ENCODE assay signal across 8 cellular contexts in the genomic region with DNA sequence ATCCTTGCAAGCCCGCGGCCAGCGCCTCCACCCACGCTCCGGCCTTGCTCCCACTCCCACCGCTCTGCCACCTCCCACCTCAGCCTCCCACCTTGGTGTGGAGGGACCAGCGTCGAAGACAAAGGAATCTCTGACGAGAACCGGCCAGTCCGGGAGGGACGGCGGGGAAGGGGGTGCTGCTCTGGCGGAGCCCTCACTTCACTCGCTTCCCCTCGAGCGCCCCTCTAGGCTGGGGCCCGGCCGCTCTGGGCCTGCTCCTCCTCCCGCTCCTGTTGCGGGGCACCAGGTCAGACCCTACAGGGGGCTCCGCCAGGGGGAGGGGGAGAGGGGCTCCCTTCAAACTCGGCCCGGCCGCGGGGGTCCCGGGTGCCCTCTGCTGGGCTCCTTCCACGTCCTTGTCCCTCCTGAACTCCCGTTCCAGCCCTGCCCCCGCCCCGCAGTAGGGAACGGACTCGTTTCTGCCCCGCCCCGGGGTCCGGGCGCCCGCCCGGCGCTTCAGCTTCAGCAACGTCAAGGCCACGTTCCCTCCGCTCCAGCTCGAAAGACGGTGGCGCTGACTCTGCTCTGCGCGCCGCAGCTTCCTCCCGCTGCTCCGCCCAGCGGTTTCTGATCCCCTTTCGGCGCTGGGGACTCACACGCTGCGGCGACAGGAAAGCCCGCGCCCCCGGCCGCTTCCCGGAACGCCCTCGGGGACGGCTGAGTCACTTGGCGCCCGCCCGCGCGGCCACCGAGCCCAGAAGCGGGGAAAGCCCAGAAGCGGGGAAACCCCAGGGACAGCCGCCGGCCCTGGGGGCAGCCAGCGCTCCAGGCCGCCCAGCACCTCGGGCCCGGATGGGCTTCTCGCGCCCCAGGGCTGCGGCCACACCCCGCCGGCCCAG. TPM values are rescaled to one million over a fixed set of nuclear protein-coding genes. Genes with fewer than 3 reads are reported as not detected.
DNase-seq lines count a peak whose midpoint lies in the region; ATAC-seq and TF ChIP-seq lines count a peak whose summit lies in the region.

No MANE protein-coding gene starts in this region.

- 4% methylated on average over 84 of the region's 84 CpGs for WGBS in liver

- intact Hi-C loops in activated CD4-positive, alpha-beta T cell treated with anti-CD3 and anti-CD28 coated beads, Interleukin-2, amount 10 ng/mL, durations not matched to agents 24 days and 14 days (cut with micrococcal nuclease): loop anchor here (1.0 to 10.0 kb wide), 12 partner anchors 12 to 772 kb away; a partner anchor contains a TSS

- peaks cover 38% of the 10 kb centered on the region for H3K4me1 Mint-ChIP-seq in activated CD4-positive, alpha-beta T cell treated with anti-CD3 and anti-CD28 coated beads, Interleukin-2, amount 10 ng/mL, durations not matched to agents 24 days and 14 days

- H3K36me3 Mint-ChIP-seq in activated CD4-positive, alpha-beta T cell treated with anti-CD3 and anti-CD28 coated beads, Interleukin-2, amount 10 ng/mL, durations not matched to agents 24 days and 14 days (ENCODE audit: low read depth): peaks cover 11% of the 10 kb centered on the region

- peak overlapping the region in 1 of 2 donors; percentile 35 for H3K9ac ChIP-seq in liver (ENCODE audit: low read depth in 1 of 2, low read length in 2 of 2)

- TF ChIP-seq CTCF in BJ (IDR thresholded peaks at IDR 0.05; ENCODE audit: insufficient read depth, low read depth, low read length): 0 out of 2 replicates have a peak, but pooled peaks have one; percentile 18
- no peak for TF ChIP-seq CTCF in liver (IDR thresholded peaks at IDR 0.05; ENCODE audit: low read depth, low read length, missing input control)

- peak; percentile 87 for TF ChIP-seq POLR2A in GM19193 (IDR thresholded peaks at IDR 0.05; ENCODE audit: extremely low read depth, insufficient read depth, insufficient read length)

- H3K27me3 ChIP-seq in BJ (ENCODE audit: control insufficient read depth, insufficient read depth, low read length) (no peaks in the 10 kb centered on the region), liver (ENCODE audit: control insufficient read depth in 4 of 4, insufficient read depth in 4 of 4, low read length in 3 of 4) (no peaks in the 10 kb centered on the region)

- ATAC-seq in HG03378 (IDR thresholded peaks at IDR 0.05; ENCODE audit: unreplicated experiment): peak; percentile 76

- peak overlapping the region; percentile 71 to 82 for H3K27ac ChIP-seq in liver (ENCODE audit: low read depth in 1 of 2, low read length in 2 of 2)

- H3K4me3 ChIP-seq in BJ (ENCODE audit: low read depth, low read length) (peak overlapping the region; percentile 51), liver (ENCODE audit: low read depth in 1 of 3, low read length in 3 of 3) (peak overlapping the region; percentile 53 to 64 (median 55))

- H3K27ac Mint-ChIP-seq in activated CD4-positive, alpha-beta T cell treated with anti-CD3 and anti-CD28 coated beads, Interleukin-2, amount 10 ng/mL, durations not matched to agents 24 days and 14 days: peak overlapping the region; percentile 93

- peaks cover 6% of the 10 kb centered on the region for H3K9me3 Mint-ChIP-seq in activated CD4-positive, alpha-beta T cell treated with anti-CD3 and anti-CD28 coated beads, Interleukin-2, amount 10 ng/mL, durations not matched to agents 24 days and 14 days

- peaks cover 24% of the 10 kb centered on the region for H3K27me3 Mint-ChIP-seq in activated CD4-positive, alpha-beta T cell treated with anti-CD3 and anti-CD28 coated beads, Interleukin-2, amount 10 ng/mL, durations not matched to agents 24 days and 14 days

- CTCF ChIA-PET in BJ (lab: Yijun Ruan, JAX): interaction anchor here (0.6 to 2.3 kb wide), 5 partner anchors 23 to 1206 kb away, joined by 3 to 5 read pairs (median 3); no protein-coding TSS in a partner anchor

- peak overlapping the region; percentile 82 for H3K4me3 Mint-ChIP-seq in activated CD4-positive, alpha-beta T cell treated with anti-CD3 and anti-CD28 coated beads, Interleukin-2, amount 10 ng/mL, durations not matched to agents 24 days and 14 days

- H3K9me3 ChIP-seq in liver (ENCODE audit: control insufficient read depth in 4 of 4, low read length in 3 of 4): no peaks in the 10 kb centered on the region

- H3K4me1 ChIP-seq in liver (ENCODE audit: control insufficient read depth in 4 of 4, insufficient read depth in 4 of 4, low read length in 3 of 4): peaks cover 0 to 8% (median 0%) of the 10 kb centered on the region in 4 donors

- DNase-seq in BJ (ENCODE audit: low read depth) (peak; percentile 37), NCI-H526 (lab: John Stamatoyannopoulos, UW) (peak; percentile 26 to 71), dedifferentiated amniotic fluid mesenchymal stem cell (ENCODE audit: extremely low spot score) (peak; percentile 44)
- DNase-seq in activated CD4-positive, alpha-beta T cell treated with anti-CD3 and anti-CD28 coated beads, Interleukin-2, amount 10 ng/mL, durations not matched to agents 24 days and 14 days: peak; percentile 97
- DNase-seq in stimulated activated CD4-positive, alpha-beta T cell treated with anti-CD3 and anti-CD28 coated beads, Interleukin-4, amount 100 ng/mL, for 24 hours: peak; percentile 96

- POLR2A ChIA-PET in BJ (lab: Charles Lee): no interaction called here

- H3K36me3 ChIP-seq in BJ (ENCODE audit: control insufficient read depth, insufficient read depth, low read length) (no peaks in the 10 kb centered on the region), liver (ENCODE audit: control insufficient read depth in 4 of 4, insufficient read depth in 3 of 4, low read depth in 1 of 4, low read length in 3 of 4) (no peaks in the 10 kb centered on the region)

- peak; percentile 12 to 34 for TF ChIP-seq RAD21 in liver (IDR thresholded peaks at IDR 0.05)

TF ChIP-seq in liver, 16 proteins besides CTCF, POLR2A, EP300 and RAD21 (continues in another document):
- TF ChIP-seq FOXA2 (IDR thresholded peaks at IDR 0.05) (no peak), HNF4A (conservative IDR thresholded peaks at IDR 0.05) (no peak), EGR1 (IDR thresholded peaks at IDR 0.05; ENCODE audit: low read depth in 2 of 2) (peak in 1 of 2 donors; percentile 23), SP1 (IDR thresholded peaks at IDR 0.05) (peak; percentile 43), TAF1 (conservative IDR thresholded peaks at IDR 0.05) (no peak), HNF4G (IDR thresholded peaks at IDR 0.05) (no peak), GABPA (IDR thresholded peaks at IDR 0.05 in 1 of 2, conservative IDR thresholded peaks at IDR 0.05 in 1 of 2) (no peak), RXRA (IDR thresholded peaks at IDR 0.05) (peak in 1 of 2 donors; percentile 19), NR2F2 (IDR thresholded peaks at IDR 0.05) (no peak), JUND (IDR thresholded peaks at IDR 0.05) (no peak)
- TF ChIP-seq, protein P1, sequence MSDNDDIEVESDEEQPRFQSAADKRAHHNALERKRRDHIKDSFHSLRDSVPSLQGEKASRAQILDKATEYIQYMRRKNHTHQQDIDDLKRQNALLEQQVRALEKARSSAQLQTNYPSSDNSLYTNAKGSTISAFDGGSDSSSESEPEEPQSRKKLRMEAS (IDR thresholded peaks at IDR 0.05): no peak
- TF ChIP-seq, protein P2, sequence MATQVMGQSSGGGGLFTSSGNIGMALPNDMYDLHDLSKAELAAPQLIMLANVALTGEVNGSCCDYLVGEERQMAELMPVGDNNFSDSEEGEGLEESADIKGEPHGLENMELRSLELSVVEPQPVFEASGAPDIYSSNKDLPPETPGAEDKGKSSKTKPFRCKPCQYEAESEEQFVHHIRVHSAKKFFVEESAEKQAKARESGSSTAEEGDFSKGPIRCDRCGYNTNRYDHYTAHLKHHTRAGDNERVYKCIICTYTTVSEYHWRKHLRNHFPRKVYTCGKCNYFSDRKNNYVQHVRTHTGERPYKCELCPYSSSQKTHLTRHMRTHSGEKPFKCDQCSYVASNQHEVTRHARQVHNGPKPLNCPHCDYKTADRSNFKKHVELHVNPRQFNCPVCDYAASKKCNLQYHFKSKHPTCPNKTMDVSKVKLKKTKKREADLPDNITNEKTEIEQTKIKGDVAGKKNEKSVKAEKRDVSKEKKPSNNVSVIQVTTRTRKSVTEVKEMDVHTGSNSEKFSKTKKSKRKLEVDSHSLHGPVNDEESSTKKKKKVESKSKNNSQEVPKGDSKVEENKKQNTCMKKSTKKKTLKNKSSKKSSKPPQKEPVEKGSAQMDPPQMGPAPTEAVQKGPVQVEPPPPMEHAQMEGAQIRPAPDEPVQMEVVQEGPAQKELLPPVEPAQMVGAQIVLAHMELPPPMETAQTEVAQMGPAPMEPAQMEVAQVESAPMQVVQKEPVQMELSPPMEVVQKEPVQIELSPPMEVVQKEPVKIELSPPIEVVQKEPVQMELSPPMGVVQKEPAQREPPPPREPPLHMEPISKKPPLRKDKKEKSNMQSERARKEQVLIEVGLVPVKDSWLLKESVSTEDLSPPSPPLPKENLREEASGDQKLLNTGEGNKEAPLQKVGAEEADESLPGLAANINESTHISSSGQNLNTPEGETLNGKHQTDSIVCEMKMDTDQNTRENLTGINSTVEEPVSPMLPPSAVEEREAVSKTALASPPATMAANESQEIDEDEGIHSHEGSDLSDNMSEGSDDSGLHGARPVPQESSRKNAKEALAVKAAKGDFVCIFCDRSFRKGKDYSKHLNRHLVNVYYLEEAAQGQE (IDR thresholded peaks at IDR 0.05): peak; percentile 23
- TF ChIP-seq, protein P3, sequence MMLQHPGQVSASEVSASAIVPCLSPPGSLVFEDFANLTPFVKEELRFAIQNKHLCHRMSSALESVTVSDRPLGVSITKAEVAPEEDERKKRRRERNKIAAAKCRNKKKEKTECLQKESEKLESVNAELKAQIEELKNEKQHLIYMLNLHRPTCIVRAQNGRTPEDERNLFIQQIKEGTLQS (IDR thresholded peaks at IDR 0.05): no peak
- TF ChIP-seq, protein P4, sequence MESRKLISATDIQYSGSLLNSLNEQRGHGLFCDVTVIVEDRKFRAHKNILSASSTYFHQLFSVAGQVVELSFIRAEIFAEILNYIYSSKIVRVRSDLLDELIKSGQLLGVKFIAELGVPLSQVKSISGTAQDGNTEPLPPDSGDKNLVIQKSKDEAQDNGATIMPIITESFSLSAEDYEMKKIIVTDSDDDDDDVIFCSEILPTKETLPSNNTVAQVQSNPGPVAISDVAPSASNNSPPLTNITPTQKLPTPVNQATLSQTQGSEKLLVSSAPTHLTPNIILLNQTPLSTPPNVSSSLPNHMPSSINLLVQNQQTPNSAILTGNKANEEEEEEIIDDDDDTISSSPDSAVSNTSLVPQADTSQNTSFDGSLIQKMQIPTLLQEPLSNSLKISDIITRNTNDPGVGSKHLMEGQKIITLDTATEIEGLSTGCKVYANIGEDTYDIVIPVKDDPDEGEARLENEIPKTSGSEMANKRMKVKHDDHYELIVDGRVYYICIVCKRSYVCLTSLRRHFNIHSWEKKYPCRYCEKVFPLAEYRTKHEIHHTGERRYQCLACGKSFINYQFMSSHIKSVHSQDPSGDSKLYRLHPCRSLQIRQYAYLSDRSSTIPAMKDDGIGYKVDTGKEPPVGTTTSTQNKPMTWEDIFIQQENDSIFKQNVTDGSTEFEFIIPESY (IDR thresholded peaks at IDR 0.05): no peak

RNA-seq across cellular contexts. Expression of a gene that starts 28.6 kb away (rescaled TPM):
- polyA plus RNA-seq in BJ (2011; rRNA removed) (18.9 and 19.4 TPM in 2 replicates), liver (1 to 10 TPM in 1 of 2 donors, under 1 TPM in 1; 0.99 to 1.5 TPM)
- polyA minus RNA-seq in BJ (2011; rRNA and poly(A)+ RNA removed): 22.3 and 28.4 TPM in 2 replicates
- total RNA-seq in activated CD4-positive, alpha-beta T cell treated with anti-CD3 and anti-CD28 coated beads, Interleukin-2, amount 10 ng/mL, durations not matched to agents 24 days and 14 days: 9.5 and 11.0 TPM in 2 replicates
- 1 to 10 TPM; 3.6 to 4.6 TPM for total RNA-seq in liver

Comparison
In these comparisons a context has a peak if more than half of its experiments do, and no peak if none do; other contexts are left out.
1. Peak in every context shown above with its lines: DNase-seq, ATAC-seq, H3K4me3 ChIP-seq and H3K27ac ChIP-seq.
2. DNase-seq: peak in every context shown above with its lines; median percentile 97 in activated CD4-positive, alpha-beta T cell treated with anti-CD3 and anti-CD28 coated beads, Interleukin-2, amount 10 ng/mL, durations not matched to agents 24 days and 14 days; 96 in stimulated activated CD4-positive, alpha-beta T cell treated with anti-CD3 and anti-CD28 coated beads, Interleukin-4, amount 100 ng/mL, for 24 hours; 48 in NCI-H526; 44 in dedifferentiated amniotic fluid mesenchymal stem cell; 37 in BJ.